In the genomic region with DNA sequence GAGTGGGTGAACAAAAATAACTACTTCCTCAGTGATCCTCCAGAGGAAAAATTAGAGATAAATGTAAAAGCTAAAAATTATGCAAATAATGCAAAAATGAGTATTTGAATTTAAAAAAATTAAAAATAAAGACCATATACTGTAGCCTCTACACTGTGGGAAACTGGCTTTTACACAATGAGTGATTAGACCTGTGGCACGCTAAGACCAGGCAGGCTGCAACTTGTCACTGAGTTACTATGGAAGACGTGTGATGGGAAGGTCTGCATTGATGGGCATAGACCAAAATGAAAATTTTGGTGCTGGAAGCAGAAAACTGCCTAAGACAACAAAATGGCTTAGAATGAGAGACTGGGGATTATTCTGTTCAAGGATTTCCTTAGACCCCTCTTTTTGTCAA, we compare ENCODE assay signal across 9 cellular contexts. TPM values are rescaled to one million over a fixed set of nuclear protein-coding genes. Genes with fewer than 3 reads are reported as not detected.
"Had no signal": no experiment of that assay in that cellular context is flagged by ENCODE, and none has a peak within 500 bp of the region (broad histone marks: within the 10 kb centered on the region; RNA-seq: fewer than 3 reads in every experiment).

No MANE protein-coding gene starts in this region.

- H3K27ac Mint-ChIP-seq: HFFc6, IgD-negative memory B cell had no signal

- H3K4me1 ChIP-seq: HAP-1 had no signal

- H3K36me3 ChIP-seq: HAP-1 had no signal

- ATAC-seq: HCT116, HepG2 had no signal

- DNase-seq: GM23248, GOT3, H7, HFFc6, KBM-7 had no signal

- FAIRE-seq: HepG2 had no signal

- H3K4me3 ChIP-seq: GM23248, HAP-1 had no signal

- H3K4me3 Mint-ChIP-seq: HFFc6 had no signal

- H3K27me3 Mint-ChIP-seq: IgD-negative memory B cell had no signal

- H3K4me1 Mint-ChIP-seq: IgD-negative memory B cell had no signal

- H3K9me3 ChIP-seq: HAP-1 had no signal

- H3K9me3 Mint-ChIP-seq: HFFc6 had no signal

- H3K36me3 Mint-ChIP-seq: IgD-negative memory B cell had no signal

- H3K27ac ChIP-seq: GM23248 had no signal

RNA-seq across cellular contexts. Expression of a gene that starts 30.2 kb away (rescaled TPM):
- total RNA-seq: GM23248, HepG2, HFFc6 had no signal
- polyA plus RNA-seq: GM23248, HepG2, IgD-negative memory B cell had no signal
